ENCODE assay signal across 9 cellular contexts in genomic region chr9:129225815-129226214, GRCh38. TPM values are rescaled to one million over a fixed set of nuclear protein-coding genes. Genes with fewer than 3 reads are reported as not detected.
DNase-seq lines count a peak whose midpoint lies in the region; ATAC-seq and TF ChIP-seq lines count a peak whose summit lies in the region.
"Had no signal": no experiment of that assay in that cellular context is flagged by ENCODE, and none has a peak within 500 bp of the region (broad histone marks: within the 10 kb centered on the region; RNA-seq: fewer than 3 reads in every experiment).

No MANE protein-coding gene starts in this region.

- POLR2A ChIA-PET in naive thymus-derived CD8-positive, alpha-beta T cell (lab: Charles Lee) = interaction anchor here (0.6 to 3.5 kb wide), 7 partner anchors 9 to 48 kb away, joined by 3 to 37 read pairs (median 4); partner anchors contain the start of gene IER5L

- TF ChIP-seq CTCF in dorsolateral prefrontal cortex (IDR thresholded peaks at IDR 0.05 in 54 of 56, conservative IDR thresholded peaks at IDR 0.05 in 2 of 56; ENCODE audit: low read depth in 1 of 56, partially characterized antibody in 56 of 56) = no peak
- no peak for TF ChIP-seq CTCF in lower leg skin (IDR thresholded peaks at IDR 0.05)

- peaks cover 26 to 60% (median 49%) of the 10 kb centered on the region in 4 donors for H3K4me1 Mint-ChIP-seq in naive thymus-derived CD8-positive, alpha-beta T cell

- peak overlapping the region in 52 of 59 donors; percentile 7 to 92 (median 68) for H3K27ac ChIP-seq in dorsolateral prefrontal cortex
- H3K27ac ChIP-seq: HL-60 had no signal

- peak overlapping the region in 9 of 10 donors; percentile 36 to 80 (median 60) for H3K4me3 Mint-ChIP-seq in naive thymus-derived CD8-positive, alpha-beta T cell

- no peaks in the 10 kb centered on the region for H3K27me3 Mint-ChIP-seq in naive thymus-derived CD8-positive, alpha-beta T cell

- H3K36me3 Mint-ChIP-seq in naive thymus-derived CD8-positive, alpha-beta T cell = no peaks in the 10 kb centered on the region

- TF ChIP-seq POLR2A in lower leg skin (IDR thresholded peaks at IDR 0.05) = no peak
- TF ChIP-seq POLR2A in GM18505 (IDR thresholded peaks at IDR 0.05; ENCODE audit: borderline replicate concordance, extremely low read depth, insufficient read depth, insufficient read length) = no peak

- intact Hi-C loops in dorsolateral prefrontal cortex (cut with DNase I) = no loop called here
- intact Hi-C loops in lower leg skin (cut with DNase I; ENCODE audit: low total_unique reads) = no loop called here

- DNase-seq in GM04503 (ENCODE audit: low read depth) (peak; percentile 59), T-helper 22 cell (ENCODE audit: low read depth) (peak; percentile 11), dorsolateral prefrontal cortex (peak in 4 of 10 donors; percentile 47 to 63 (median 50)), lower leg skin (ENCODE audit: low spot score in 2 of 2) (no peak)
- peak in 9 of 10 donors; percentile 32 to 73 (median 49) for DNase-seq in naive thymus-derived CD8-positive, alpha-beta T cell

- H3K27me3 ChIP-seq in dorsolateral prefrontal cortex = no peaks in the 10 kb centered on the region

- no peaks in the 10 kb centered on the region for H3K9me3 Mint-ChIP-seq in naive thymus-derived CD8-positive, alpha-beta T cell

- no peak overlapping the region for H3K4me3 ChIP-seq in dorsolateral prefrontal cortex
- H3K4me3 ChIP-seq in lower leg skin (ENCODE audit: low read depth, poor library complexity, severe bottlenecking) = no peak overlapping the region

- H3K27ac Mint-ChIP-seq in naive thymus-derived CD8-positive, alpha-beta T cell = peak overlapping the region; percentile 56 to 98 (median 83)

- WGBS in lower leg skin, 2 donors = 11 to 19% methylated on average over 12 of the region's 12 CpGs

- ATAC-seq in naive thymus-derived CD8-positive, alpha-beta T cell = peak; percentile 82 to 85
- ATAC-seq in GM18907 (IDR thresholded peaks at IDR 0.05; ENCODE audit: unreplicated experiment) (no peak), GM21360 (IDR thresholded peaks at IDR 0.05; ENCODE audit: unreplicated experiment) (no peak), GM18505 (IDR thresholded peaks at IDR 0.05; ENCODE audit: unreplicated experiment) (no peak)

RNA-seq across cellular contexts. Expression of gene IER5L, which starts 47.8 kb away (rescaled TPM):
- total RNA-seq in dorsolateral prefrontal cortex (10 to 100 TPM in 102 of 120 experiments, 1 to 10 TPM in 18; 4.7 to 34.0 (median 13.8) TPM), lower leg skin (10 to 100 TPM; 10.9 to 16.1 (median 12.6) TPM)
- total RNA-seq in naive thymus-derived CD8-positive, alpha-beta T cell = 1 to 10 TPM; 7.5 to 8.8 TPM
- polyA plus RNA-seq in naive thymus-derived CD8-positive, alpha-beta T cell = under 1 TPM in 2 of 3 donors, not detected in 1; 0.05 to 0.49 TPM

Comparison
In these comparisons a context has a peak if more than half of its experiments do, and no peak if none do; other contexts are left out.
1. DNase-seq: peak in GM04503 (single experiment), T-helper 22 cell (single experiment) and naive thymus-derived CD8-positive, alpha-beta T cell (9 of 10); none in lower leg skin (0 of 2).
2. ATAC-seq: peak in naive thymus-derived CD8-positive, alpha-beta T cell (2 of 2); none in GM18907 (single experiment), GM21360 (single experiment) and GM18505 (single experiment).